In genomic region chr12:123670882-123671728, GRCh38 we compare ENCODE assay signal across 7 cellular contexts.
DNase-seq lines count a peak whose midpoint lies in the region; ATAC-seq and TF ChIP-seq lines count a peak whose summit lies in the region.

TSS of gene TCTN2 (plus strand) at chr12:123671113. CDS start at chr12:123671241, 128 bp downstream.

- in situ Hi-C loops in astrocyte of the spinal cord (cut with HindIII; ENCODE audit: low sequenced_read_pairs): no loop called here

- DNase-seq in NCI-H2081 (lab: John Stamatoyannopoulos, UW) (peak; percentile 88 to 93), T1000 (lab: John Stamatoyannopoulos, UW) (peak; percentile 89), astrocyte of the spinal cord (ENCODE audit: low read depth, low spot score) (peak; percentile 93), hypothalamus (lab: John Stamatoyannopoulos, UW) (peak; percentile 33 to 96 (median 87)), retinal pigment epithelial cell (ENCODE audit: low read depth) (peak; percentile 60)

- H3K4me3 ChIP-seq in astrocyte of the spinal cord (ENCODE audit: low read depth, low read length) (peak within 1 kb of the TSS; percentile 89), retinal pigment epithelial cell (ENCODE audit: low read length) (peak within 1 kb of the TSS; percentile 91)

- ATAC-seq in GM18519 (IDR thresholded peaks at IDR 0.05; ENCODE audit: low FRiP score, unreplicated experiment) (peak; percentile 88), HG03039 (IDR thresholded peaks at IDR 0.05; ENCODE audit: unreplicated experiment) (peak; percentile 98)

- TF ChIP-seq CTCF in astrocyte of the spinal cord (IDR thresholded peaks at IDR 0.05; ENCODE audit: low read depth, low read length) (no peak), retinal pigment epithelial cell (conservative IDR thresholded peaks at IDR 0.05; ENCODE audit: low read depth, low read length) (no peak)

Comparison
In these comparisons a context has a peak if more than half of its experiments do, and no peak if none do; other contexts are left out.
1. Peak in every context shown above with its lines: DNase-seq, ATAC-seq and H3K4me3 ChIP-seq.